8 cellular contexts compared by ENCODE assay signal in the genomic region with DNA sequence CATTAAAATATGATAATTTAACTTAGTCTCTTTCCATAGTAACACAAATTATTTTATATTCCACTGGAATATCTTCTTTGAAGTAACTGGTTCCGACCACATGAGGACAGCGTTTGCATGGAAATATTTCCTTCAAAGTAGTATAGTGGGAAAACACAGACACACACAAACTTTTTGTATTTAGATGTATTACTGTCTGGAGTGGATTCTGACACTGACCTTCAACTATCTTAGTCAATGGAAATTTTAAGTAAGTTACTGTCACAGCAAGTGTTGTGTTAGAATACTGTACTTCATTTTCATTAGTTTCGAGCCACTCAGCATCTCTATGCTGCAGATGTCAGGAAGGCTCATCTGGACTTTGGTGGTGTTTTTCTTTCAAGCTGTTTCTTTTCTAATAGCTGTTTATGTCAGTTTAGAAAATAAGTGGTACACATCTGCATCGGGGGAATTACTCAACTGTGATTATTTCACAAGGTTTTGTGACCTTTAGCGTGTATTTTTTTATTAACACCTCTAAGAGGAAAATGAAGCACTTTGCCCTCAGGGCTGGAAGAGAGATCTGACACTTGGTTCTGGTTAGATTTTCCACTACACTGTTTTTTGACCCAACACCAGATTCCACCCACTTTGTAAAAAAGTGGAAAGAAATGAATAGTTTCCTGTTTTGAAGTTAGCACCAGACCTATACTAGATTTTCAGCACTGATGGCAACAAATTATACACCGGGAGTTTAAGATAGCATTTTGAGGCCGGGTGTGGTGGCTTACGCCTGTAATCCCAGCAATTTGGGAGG. TPM values are rescaled to one million over a fixed set of nuclear protein-coding genes. Genes with fewer than 3 reads are reported as not detected.
DNase-seq lines count a peak whose midpoint lies in the region; ATAC-seq and TF ChIP-seq lines count a peak whose summit lies in the region.

No MANE protein-coding gene starts in this region.

- intact Hi-C loops in heart left ventricle (cut with DNase I): loop anchor here in 8 of 10 donors (2.0 to 10.0 kb wide), 7 partner anchors 328 to 548 kb away; no protein-coding TSS in a partner anchor
- intact Hi-C loops in Right ventricle myocardium superior (cut with DNase I): loop anchor here (5.0 kb wide), 1 partner anchor 331 kb away; no protein-coding TSS in a partner anchor
- intact Hi-C loops in uterus (cut with DNase I; ENCODE audit: low total_unique reads): loop anchor here (5.0 kb wide), 1 partner anchor 331 kb away; no protein-coding TSS in a partner anchor

- DNase-seq in heart left ventricle (no peak), Right ventricle myocardium superior (no peak), globus pallidus (ENCODE audit: low spot score) (peak; percentile 51), uterus (no peak), 8988T (no peak)
- DNase-seq in stimulated activated CD4-positive, alpha-beta T cell treated with anti-CD3 and anti-CD28 coated beads, Interleukin-4, amount 100 ng/mL, for 4 hours: no peak

- WGBS in heart left ventricle, 4 donors: 68 to 75% (median 72%) methylated on average over 8 of the region's 8 CpGs

- H3K27ac ChIP-seq in heart left ventricle: no peak overlapping the region
- no peak overlapping the region for H3K27ac ChIP-seq in uterus

- TF ChIP-seq POLR2A in heart left ventricle (IDR thresholded peaks at IDR 0.05) (no peak), uterus (IDR thresholded peaks at IDR 0.05) (no peak)

- H3K4me1 ChIP-seq in heart left ventricle (peaks cover 0 to 10% (median 0%) of the 10 kb centered on the region in 12 donors), uterus (no peaks in the 10 kb centered on the region)

- no peaks in the 10 kb centered on the region for H3K27me3 ChIP-seq in heart left ventricle
- H3K27me3 ChIP-seq in uterus: no peaks in the 10 kb centered on the region

- no peaks in the 10 kb centered on the region for H3K9me3 ChIP-seq in heart left ventricle
- no peaks in the 10 kb centered on the region for H3K9me3 ChIP-seq in uterus

- TF ChIP-seq CTCF in heart left ventricle (IDR thresholded peaks at IDR 0.05) (peak; percentile 23 to 66 (median 57)), uterus (IDR thresholded peaks at IDR 0.05) (peak; percentile 48 to 64 (median 51))

- H3K36me3 ChIP-seq in heart left ventricle (no peaks in the 10 kb centered on the region), uterus (no peaks in the 10 kb centered on the region)

- ATAC-seq in heart left ventricle (peak in 2 of 4 donors; percentile 52 to 57), Right ventricle myocardium superior (ENCODE audit: poor library complexity) (no peak), SK-N-SH treated with all-trans-retinoic acid at 6 μM for 48 hours (peak; percentile 86), GM18861 (IDR thresholded peaks at IDR 0.05; ENCODE audit: unreplicated experiment) (no peak)

- H3K4me3 ChIP-seq in heart left ventricle (no peak overlapping the region), uterus (no peak overlapping the region)

TF ChIP-seq in SK-N-SH treated with all-trans-retinoic acid at 6 μM for 48 hours, 23 proteins besides CTCF, POLR2A, EP300 and RAD21:
- no peak for TF ChIP-seq PPARA (CRISPR knock-in tag; IDR thresholded peaks at IDR 0.05; ENCODE audit: borderline replicate concordance)
- no peak for TF ChIP-seq ZC3H10 (CRISPR knock-in tag; IDR thresholded peaks at IDR 0.05)

RNA-seq across cellular contexts. Expression of a gene that starts 18.9 kb away (rescaled TPM):
- total RNA-seq in heart left ventricle (10 to 100 TPM in 3 of 9 donors, 1 to 10 TPM in 6; 6.4 to 17.7 (median 9.6) TPM), Right ventricle myocardium superior (10.4 TPM), uterus (100 to 1,000 TPM in 2 of 4 donors, 10 to 100 TPM in 2; 58.2 to 245 (median 98.6) TPM)
- 10 to 100 TPM; 10.2 to 19.0 TPM for polyA plus RNA-seq in heart left ventricle
